Comparison of ENCODE assay signal across 22 cellular contexts in genomic region chr10:33950216-33950615, GRCh38.
"Had no signal": no experiment of that assay in that cellular context is flagged by ENCODE, and none has a peak within 500 bp of the region (broad histone marks: within the 10 kb centered on the region; RNA-seq: fewer than 3 reads in every experiment).

No MANE protein-coding gene starts in this region.

- H3K9me3 Mint-ChIP-seq: activated CD4-positive, alpha-beta T cell treated with anti-CD3 and anti-CD28 coated beads, Interleukin-2, amount 10 ng/mL, durations not matched to agents 7 days and 5 days; activated naive CD4-positive, alpha-beta T cell treated with anti-CD3 and anti-CD28 coated beads for 36 hours; activated naive CD8-positive, alpha-beta T cell treated with anti-CD3 and anti-CD28 coated beads, Interleukin-2, amount 50 U/mL, for 24 hours; activated T-cell treated with anti-CD3 and anti-CD28 coated beads, Interleukin-2, amount 50 U/mL, for 24 hours; activated T-helper 2 cell treated with anti-CD3 and anti-CD28 coated beads, Interferon-gamma antibody, Interleukin-2, Interleukin-4, amounts not matched to agents 10 μg/mL and 5 μg/mL and 100 μg/mL, durations not matched to agents 14 hours and 24 hours and 36 hours; T-helper 2 cell treated with Interferon-gamma antibody and Interleukin-4, amounts not matched to agents 5 μg/mL and 100 μg/mL, for 36 hours had no signal

- H3K4me3 ChIP-seq: colonic mucosa, gastroesophageal sphincter, heart left ventricle, lower lobe of right lung had no signal

- H3K4me1 Mint-ChIP-seq: activated CD4-positive, alpha-beta T cell treated with anti-CD3 and anti-CD28 coated beads, Interleukin-2, amount 10 ng/mL, durations not matched to agents 7 days and 5 days; activated naive CD8-positive, alpha-beta T cell treated with anti-CD3 and anti-CD28 coated beads, Interleukin-2, amount 50 U/mL, for 24 hours; endodermal cell had no signal

- DNase-seq: activated CD4-positive, alpha-beta T cell treated with anti-CD3 and anti-CD28 coated beads, Interleukin-2, amount 10 ng/mL, durations not matched to agents 7 days and 5 days; activated CD8-positive, alpha-beta T cell treated with anti-CD3 and anti-CD28 coated beads, Interleukin-2, amount 10 ng/mL, durations not matched to agents 7 days and 5 days; activated naive CD4-positive, alpha-beta T cell treated with anti-CD3 and anti-CD28 coated beads for 36 hours; activated naive CD8-positive, alpha-beta T cell treated with anti-CD3 and anti-CD28 coated beads, Interleukin-2, amount 50 U/mL, for 24 hours; activated T-cell treated with anti-CD3 and anti-CD28 coated beads, Interleukin-2, amount 50 U/mL, for 24 hours; anterior cingulate cortex; central memory CD4-positive, alpha-beta T cell; colonic mucosa; endodermal cell; heart left ventricle; left cardiac atrium; lower lobe of right lung; occipital lobe; stimulated activated CD4-positive, alpha-beta T cell treated with anti-CD3 and anti-CD28 coated beads, Interleukin-12 subunit alpha, Interleukin-12 subunit beta, amount 100 ng/mL, for 4 hours; stimulated activated CD4-positive, alpha-beta T cell treated with anti-CD3 and anti-CD28 coated beads, Interleukin-1b, Interleukin-23, amount 100 ng/mL, for 48 hours; stimulated activated CD8-positive, alpha-beta memory T cell treated with anti-CD3 and anti-CD28 coated beads, Interleukin-4, amount 100 ng/mL, for 48 hours; stimulated activated naive CD4-positive, alpha-beta T cell had no signal

- H3K27me3 ChIP-seq: colonic mucosa, gastroesophageal sphincter, heart left ventricle had no signal

- ATAC-seq: activated CD4-positive, CD25-positive, alpha-beta regulatory T cell treated with anti-CD3 and anti-CD28 coated beads, Interleukin-2, amount 50 U/mL, for 24 hours; activated CD8-positive, alpha-beta T cell treated with anti-CD3 and anti-CD28 coated beads, Interleukin-2, amount 10 ng/mL, durations not matched to agents 7 days and 5 days; activated naive CD8-positive, alpha-beta T cell treated with anti-CD3 and anti-CD28 coated beads, Interleukin-2, amount 50 U/mL, for 24 hours; gastroesophageal sphincter; heart left ventricle; left cardiac atrium; lower lobe of right lung had no signal

- H3K9me3 ChIP-seq: colonic mucosa, gastroesophageal sphincter, heart left ventricle, lower lobe of right lung had no signal

- H3K4me1 ChIP-seq: colonic mucosa, gastroesophageal sphincter, heart left ventricle, lower lobe of right lung had no signal

- H3K27me3 Mint-ChIP-seq: activated CD4-positive, alpha-beta T cell treated with anti-CD3 and anti-CD28 coated beads, Interleukin-2, amount 10 ng/mL, durations not matched to agents 7 days and 5 days; activated naive CD8-positive, alpha-beta T cell treated with anti-CD3 and anti-CD28 coated beads, Interleukin-2, amount 50 U/mL, for 24 hours; activated T-cell treated with anti-CD3 and anti-CD28 coated beads, Interleukin-2, amount 50 U/mL, for 24 hours; brain had no signal

- H3K4me3 Mint-ChIP-seq: activated CD4-positive, alpha-beta T cell treated with anti-CD3 and anti-CD28 coated beads, Interleukin-2, amount 10 ng/mL, durations not matched to agents 7 days and 5 days; activated CD8-positive, alpha-beta T cell treated with anti-CD3 and anti-CD28 coated beads, Interleukin-2, amount 10 ng/mL, durations not matched to agents 7 days and 5 days; activated naive CD4-positive, alpha-beta T cell treated with anti-CD3 and anti-CD28 coated beads for 36 hours; activated naive CD8-positive, alpha-beta T cell treated with anti-CD3 and anti-CD28 coated beads, Interleukin-2, amount 50 U/mL, for 24 hours; activated T-cell treated with anti-CD3 and anti-CD28 coated beads, Interleukin-2, amount 50 U/mL, for 24 hours; brain; endodermal cell; T-helper 2 cell treated with Interferon-gamma antibody and Interleukin-4, amounts not matched to agents 5 μg/mL and 100 μg/mL, for 36 hours had no signal

- H3K27ac Mint-ChIP-seq: activated CD4-positive, alpha-beta T cell treated with anti-CD3 and anti-CD28 coated beads, Interleukin-2, amount 10 ng/mL, durations not matched to agents 7 days and 5 days; activated CD8-positive, alpha-beta T cell treated with anti-CD3 and anti-CD28 coated beads, Interleukin-2, amount 10 ng/mL, durations not matched to agents 7 days and 5 days; activated naive CD4-positive, alpha-beta T cell treated with anti-CD3 and anti-CD28 coated beads for 36 hours; activated naive CD8-positive, alpha-beta T cell treated with anti-CD3 and anti-CD28 coated beads, Interleukin-2, amount 50 U/mL, for 24 hours; activated T-cell treated with anti-CD3 and anti-CD28 coated beads, Interleukin-2, amount 50 U/mL, for 24 hours; activated T-helper 2 cell treated with anti-CD3 and anti-CD28 coated beads, Interferon-gamma antibody, Interleukin-2, Interleukin-4, amounts not matched to agents 10 μg/mL and 5 μg/mL and 100 μg/mL, durations not matched to agents 14 hours and 24 hours and 36 hours; brain; endodermal cell; T-helper 2 cell treated with Interferon-gamma antibody and Interleukin-4, amounts not matched to agents 5 μg/mL and 100 μg/mL, for 36 hours had no signal

- H3K36me3 ChIP-seq: colonic mucosa, gastroesophageal sphincter, heart left ventricle, lower lobe of right lung had no signal

- H3K27ac ChIP-seq: colonic mucosa, gastroesophageal sphincter, heart left ventricle, lower lobe of right lung had no signal

- H3K36me3 Mint-ChIP-seq: brain had no signal
